Comparison of ENCODE assay signal across 14 cellular contexts in the genomic region with DNA sequence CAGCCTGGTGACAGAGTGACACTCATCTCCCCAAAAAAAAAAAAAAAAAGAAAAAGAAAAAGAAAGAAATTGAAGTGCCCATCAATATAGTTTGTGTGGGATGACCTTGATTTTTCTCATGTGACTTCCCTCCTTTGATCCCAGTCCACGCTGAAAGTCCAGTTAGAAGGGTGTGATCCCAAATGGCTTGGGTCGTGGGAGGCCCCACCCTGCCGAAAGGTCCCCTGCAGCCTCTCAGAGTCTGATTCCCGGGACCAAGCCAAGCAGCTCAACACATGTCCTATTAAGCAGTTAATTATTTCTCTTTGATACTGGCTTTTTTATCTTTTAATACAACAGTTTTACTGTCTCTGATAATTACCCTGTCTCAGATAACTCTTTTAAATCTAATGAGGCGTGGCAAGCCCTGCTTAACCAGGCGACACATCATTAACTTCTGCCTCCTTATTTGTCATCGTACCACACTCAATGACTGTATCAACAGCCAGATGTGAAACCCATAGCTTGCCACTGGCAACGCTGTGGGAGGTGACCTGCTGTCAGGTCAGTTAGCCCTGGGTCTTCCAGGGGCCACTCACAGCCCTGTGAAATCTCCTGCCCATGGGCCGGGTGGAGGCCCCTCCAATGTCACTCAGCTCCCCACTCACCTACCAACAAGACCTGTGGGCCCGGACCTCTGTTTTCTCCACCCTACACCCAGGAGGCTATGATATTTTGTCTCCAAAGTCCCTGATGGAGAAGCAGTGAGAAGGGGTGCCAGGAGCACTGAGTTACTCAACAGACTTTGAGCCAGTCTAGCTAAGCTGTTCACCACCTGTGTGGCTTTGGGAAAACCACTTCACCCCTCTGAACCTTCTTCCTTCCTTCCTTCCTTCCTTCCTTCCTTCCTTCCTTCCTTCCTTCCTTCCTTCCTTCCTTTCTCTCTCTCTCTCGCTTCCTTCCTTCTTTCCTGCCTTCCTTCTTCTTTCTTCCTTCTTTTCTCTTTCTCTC.
DNase-seq lines count a peak whose midpoint lies in the region; ATAC-seq, FAIRE-seq and TF ChIP-seq lines count a peak whose summit lies in the region.
"Had no signal": no experiment of that assay in that cellular context is flagged by ENCODE, and none has a peak within 500 bp of the region (broad histone marks: within the 10 kb centered on the region; RNA-seq: fewer than 3 reads in every experiment).

No MANE protein-coding gene starts in this region.

- H3K79me1 ChIP-seq in H1 (ENCODE audit: low read depth, low read length) = no peaks in the 10 kb centered on the region

- TF ChIP-seq EP300 in H1 (IDR thresholded peaks at IDR 0.05; ENCODE audit: borderline replicate concordance in 1 of 2, low read depth in 2 of 2, low read length in 2 of 2) = no peak

- ATAC-seq in GM19468 (IDR thresholded peaks at IDR 0.05; ENCODE audit: extremely low read depth, unreplicated experiment) (peak; percentile 82), HG03108 (IDR thresholded peaks at IDR 0.05; ENCODE audit: unreplicated experiment) (peak; percentile 70), omental fat pad (ENCODE audit: low FRiP score) (no peak), Right ventricle myocardium superior (ENCODE audit: poor library complexity) (no peak)
- ATAC-seq: SK-N-SH treated with all-trans-retinoic acid at 6 μM for 48 hours had no signal

- no peak overlapping the region for H3K23ac ChIP-seq in H1 (ENCODE audit: insufficient read length)

- no peak overlapping the region for H3K9ac ChIP-seq in H1 (replicated peaks in 1 of 4; ENCODE audit: extremely low read depth in 1 of 4, low read depth in 3 of 4, low read length in 3 of 4)

- no peak overlapping the region for H3K4me3 ChIP-seq in H1 (ENCODE audit: extremely low read depth in 1 of 4, insufficient read depth in 2 of 4, low read depth in 3 of 4, low read length in 4 of 4)
- H3K4me3 ChIP-seq: suprapubic skin had no signal

- POLR2A ChIA-PET in H1 (lab: Charles Lee; ENCODE audit: partially characterized antibody) = no interaction called here

- no peak overlapping the region for H3K56ac ChIP-seq in H1 (replicated peaks; ENCODE audit: insufficient read length, low read depth, low read length)

- TF ChIP-seq CTCF in H1 (IDR thresholded peaks at IDR 0.05; ENCODE audit: control extremely low read depth in 1 of 3, insufficient read depth in 1 of 3, low read depth in 1 of 3, low read length in 3 of 3) (no peak), omental fat pad (IDR thresholded peaks at IDR 0.05) (no peak)

- no peak overlapping the region for H4K91ac ChIP-seq in H1 (replicated peaks; ENCODE audit: insufficient read length, low read length)

- H3K27ac ChIP-seq in H1 (ENCODE audit: low read depth, low read length) = no peak overlapping the region
- H3K27ac ChIP-seq: suprapubic skin had no signal

- FAIRE-seq in GM18507 (lab: Jason Lieb, UNC) = peak; percentile 74
- no peak for FAIRE-seq in H1 (lab: Jason Lieb, UNC)
- FAIRE-seq: frontal cortex had no signal

- H2AK5ac ChIP-seq in H1 (ENCODE audit: low read depth, low read length) = no peak overlapping the region

- peak; percentile 45 for DNase-seq in GM18507 (ENCODE audit: extremely low spot score, insufficient read length, low read depth)
- no peak for DNase-seq in H1 (ENCODE audit: low read depth in 1 of 2, low spot score in 2 of 2)
- no peak for DNase-seq in HuH-7 (ENCODE audit: low spot score)
- DNase-seq in stimulated activated naive CD4-positive, alpha-beta T cell treated with Interleukin-2 at 50 U/mL for 16 hours (lab: John Stamatoyannopoulos, UW) = no peak
- DNase-seq in omental fat pad (ENCODE audit: low spot score) = no peak
- no peak for DNase-seq in Right ventricle myocardium superior
- DNase-seq: activated CD8-positive, alpha-beta memory T cell treated with anti-CD3 and anti-CD28 coated beads, Interleukin-2, amount 50 U/mL, for 48 hours; DMS79 treated with DMSO at 0.1 percent for 48 hours; NCI-H2081 treated with DMSO at 0.1 percent for 48 hours had no signal

- H3K27me3 ChIP-seq in H1 (replicated peaks in 1 of 4; ENCODE audit: control insufficient read depth in 3 of 4, extremely low read depth in 1 of 4, insufficient read depth in 3 of 4, low read length in 3 of 4) = no peaks in the 10 kb centered on the region

- no peaks in the 10 kb centered on the region for H3K36me3 ChIP-seq in H1 (ENCODE audit: control insufficient read depth in 2 of 4, insufficient read depth in 4 of 4, low read length in 3 of 4)
- H3K36me3 ChIP-seq: suprapubic skin had no signal

- H4K5ac ChIP-seq in H1 (ENCODE audit: insufficient read length, low read depth, low read length) = no peak overlapping the region

- no peak overlapping the region for H2BK20ac ChIP-seq in H1 (ENCODE audit: low read length)

- H2BK12ac ChIP-seq in H1 (ENCODE audit: low read depth, low read length) = no peak overlapping the region

- no peak overlapping the region for H2BK15ac ChIP-seq in H1 (ENCODE audit: low read length)

- no peak overlapping the region for H3K4ac ChIP-seq in H1 (replicated peaks; ENCODE audit: insufficient read length, low read depth, low read length)

- CTCF ChIA-PET in H1 (lab: Charles Lee; ENCODE audit: partially characterized antibody) = interaction anchor here (0.7 to 6.3 kb wide), 3 partner anchors 9 to 245 kb away, joined by 3 to 88 read pairs (median 3); no protein-coding TSS in a partner anchor

- H3K14ac ChIP-seq in H1 (ENCODE audit: insufficient read length) = no peak overlapping the region

- H2BK5ac ChIP-seq in H1 (ENCODE audit: low read depth, low read length) = no peak overlapping the region

- 90% methylated on average over 10 of the region's 11 CpGs; no CpG with 5 or more reads in 1 of the 2 experiments for WGBS in H1 (ENCODE audit: extremely low coverage in 1 of 2, insufficient coverage in 1 of 2, insufficient read length in 1 of 2, insufficient replicate concordance in 2 of 2, low coverage in 1 of 2, low lambda C conversion rate in 2 of 2, missing lambda C conversion rate in 1 of 2), 2 experiments

- H4K8ac ChIP-seq in H1 (ENCODE audit: extremely low read depth, insufficient read depth, low read length) = peak overlapping the region; percentile 23; the same call in 1 of the 2 replicates

- H3K4me2 ChIP-seq in H1 (ENCODE audit: insufficient read depth in 1 of 2, low read depth in 2 of 2, low read length in 2 of 2) = no peak overlapping the region

- no peaks in the 10 kb centered on the region; a peak in 1 of 7 replicates for H3K4me1 ChIP-seq in H1 (replicated peaks in 1 of 4; ENCODE audit: control insufficient read depth in 3 of 4, insufficient read depth in 4 of 4, low read length in 3 of 4)
- H3K4me1 ChIP-seq: suprapubic skin had no signal

- H2AFZ ChIP-seq in H1 (ENCODE audit: low read length) = no peak overlapping the region

- H3K9me3 ChIP-seq in H1 (ENCODE audit: insufficient read depth in 2 of 2, low read depth in 1 of 2, low read length in 1 of 2) = no peaks in the 10 kb centered on the region
- H3K9me3 ChIP-seq: suprapubic skin had no signal

- no peaks in the 10 kb centered on the region for H4K20me1 ChIP-seq in H1 (replicated peaks in 1 of 2; ENCODE audit: control insufficient read depth in 1 of 2, insufficient read depth in 2 of 2, low read length in 2 of 2)

- TF ChIP-seq POLR2A in H1 (IDR thresholded peaks at IDR 0.05; ENCODE audit: control extremely low read depth in 1 of 2, low read depth in 2 of 2, low read length in 2 of 2) = no peak

- H3K79me2 ChIP-seq in H1 (ENCODE audit: control insufficient read depth in 1 of 2, insufficient read depth in 2 of 2, low read length in 2 of 2) = no peaks in the 10 kb centered on the region

- TF ChIP-seq RAD21 in H1 (IDR thresholded peaks at IDR 0.05 in 1 of 2, conservative IDR thresholded peaks at IDR 0.05 in 1 of 2; ENCODE audit: low read depth in 2 of 2, low read length in 2 of 2) = no peak

- H3K23me2 ChIP-seq in H1 (ENCODE audit: low read depth, low read length) = no peaks in the 10 kb centered on the region; the same call in 1 of the 2 replicates

- H3K18ac ChIP-seq in H1 (ENCODE audit: extremely low read depth, low read length) = no peak overlapping the region; the same call in 1 of the 2 replicates

- H2BK120ac ChIP-seq in H1 (replicated peaks; ENCODE audit: low read depth, low read length) = no peak overlapping the region

- intact Hi-C loops in Right ventricle myocardium superior (cut with DNase I) = no loop called here

TF ChIP-seq in H1, 55 proteins besides CTCF, POLR2A, EP300 and RAD21 (continues in another document):
- TF ChIP-seq JUN (IDR thresholded peaks at IDR 0.05; ENCODE audit: low read depth, low read length) (no peak), HDAC2 (IDR thresholded peaks at IDR 0.05; ENCODE audit: borderline replicate concordance in 1 of 2, low read depth in 2 of 2, low read length in 2 of 2) (no peak), KDM5A (IDR thresholded peaks at IDR 0.05; ENCODE audit: low read length) (no peak)

Comparison
In these comparisons a context has a peak if more than half of its experiments do, and no peak if none do; other contexts are left out.
1. ATAC-seq: peak in GM19468 (single experiment) and HG03108 (single experiment); none in omental fat pad (single experiment) and Right ventricle myocardium superior (single experiment).